ENCODE assay signal across 7 cellular contexts in the genomic region with DNA sequence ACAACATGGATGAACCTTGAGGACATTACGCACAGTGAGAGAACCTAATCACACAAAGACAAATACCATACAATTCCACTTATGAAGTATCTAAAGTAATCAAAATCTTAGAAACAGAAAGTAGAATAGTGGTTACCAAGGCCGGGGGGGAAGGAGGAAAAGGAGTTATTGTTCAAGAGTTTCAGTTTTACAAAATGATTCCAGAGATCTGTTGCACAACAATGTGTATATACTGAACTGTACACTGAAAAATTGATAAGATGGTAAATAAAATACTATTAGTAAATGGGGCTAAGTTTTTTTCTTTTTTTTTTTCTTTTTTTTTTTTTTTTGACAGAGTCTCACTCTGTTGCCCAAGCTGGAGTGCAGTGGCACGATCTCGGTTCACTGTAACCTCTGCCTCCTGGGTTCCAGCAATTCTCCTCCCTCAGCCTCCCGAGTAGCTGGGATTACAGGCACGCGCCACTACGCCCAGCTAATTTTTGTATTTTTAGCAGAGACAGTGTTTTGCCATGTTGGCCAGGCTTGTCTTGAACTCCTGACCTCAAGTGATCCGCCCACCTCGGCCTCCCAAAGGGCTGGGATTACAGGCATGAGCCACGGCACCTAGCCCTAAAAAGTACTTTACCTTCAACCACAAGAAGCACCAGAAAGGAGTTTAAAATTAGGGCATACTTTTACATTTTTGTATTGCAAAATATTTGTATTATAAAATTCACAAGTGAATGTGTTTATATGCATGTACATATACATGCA. TPM values are rescaled to one million over a fixed set of nuclear protein-coding genes. Genes with fewer than 3 reads are reported as not detected.
DNase-seq lines count a peak whose midpoint lies in the region; ATAC-seq and TF ChIP-seq lines count a peak whose summit lies in the region.
"Not testable (repeated sequence)": the region's sequence is repeated elsewhere in the genome, so short reads cannot be mapped to it uniquely, and the experiment has no call there.

No MANE protein-coding gene starts in this region.

- CTCF ChIA-PET in activated CD8-positive, alpha-beta T cell treated with anti-CD3 and anti-CD28 coated beads, Interleukin-2, amount 10 ng/mL, durations not matched to agents 7 days and 5 days (lab: Charles Lee), result interaction anchor here (0.7 to 1.6 kb wide), 7 partner anchors 12 to 268 kb away, joined by 3 to 10 read pairs (median 3); no protein-coding TSS in a partner anchor

- H3K9me3 Mint-ChIP-seq in activated CD8-positive, alpha-beta T cell treated with anti-CD3 and anti-CD28 coated beads, Interleukin-2, amount 10 ng/mL, durations not matched to agents 7 days and 5 days (ENCODE audit: insufficient read depth), result not testable (repeated sequence)

- DNase-seq in MG63, result peak; percentile 39
- DNase-seq in Peyer's patch; adipocyte (ENCODE audit: low read depth); left ventricle myocardium inferior: not testable (repeated sequence)
- peak; percentile 44 for DNase-seq in activated CD8-positive, alpha-beta T cell treated with anti-CD3 and anti-CD28 coated beads, Interleukin-2, amount 10 ng/mL, durations not matched to agents 7 days and 5 days

- peak overlapping the region; percentile 70 for H3K4me2 ChIP-seq in DOHH2 (ENCODE audit: low read length)

- ATAC-seq in activated CD8-positive, alpha-beta T cell treated with anti-CD3 and anti-CD28 coated beads, Interleukin-2, amount 10 ng/mL, durations not matched to agents 7 days and 5 days, result not testable (repeated sequence)

- not testable (repeated sequence) for H3K9me3 ChIP-seq in DOHH2 (ENCODE audit: control insufficient read depth, insufficient read depth, low read length); MG63; Peyer's patch; adipocyte (ENCODE audit: control insufficient read depth, low read length); left ventricle myocardium inferior (replicated peaks)

- peak overlapping the region; percentile 55 for H3K4me3 Mint-ChIP-seq in activated CD8-positive, alpha-beta T cell treated with anti-CD3 and anti-CD28 coated beads, Interleukin-2, amount 10 ng/mL, durations not matched to agents 7 days and 5 days

- H3K9me2 ChIP-seq in DOHH2 (replicated peaks; ENCODE audit: control insufficient read depth, low read length), result not testable (repeated sequence)

- POLR2A ChIA-PET in activated CD8-positive, alpha-beta T cell treated with anti-CD3 and anti-CD28 coated beads, Interleukin-2, amount 10 ng/mL, durations not matched to agents 7 days and 5 days (lab: Charles Lee), result interaction anchor here (0.6 kb wide), 1 partner anchor 51 kb away, joined by 4 read pairs; no protein-coding TSS in a partner anchor

- H3K4me1 Mint-ChIP-seq in activated CD8-positive, alpha-beta T cell treated with anti-CD3 and anti-CD28 coated beads, Interleukin-2, amount 10 ng/mL, durations not matched to agents 7 days and 5 days (ENCODE audit: low read depth), result peaks cover 21% of the 10 kb centered on the region

- H3K36me3 ChIP-seq in DOHH2 (ENCODE audit: control insufficient read depth, low read length), result peaks cover 16% of the 10 kb centered on the region
- not testable (repeated sequence) for H3K36me3 ChIP-seq in MG63; Peyer's patch; adipocyte (ENCODE audit: control insufficient read depth, insufficient read depth, low read length, severe bottlenecking); left ventricle myocardium inferior

- not testable (repeated sequence) for TF ChIP-seq CTCF in DOHH2 (IDR thresholded peaks at IDR 0.05; ENCODE audit: low read depth, low read length, poor library complexity, severe bottlenecking); Peyer's patch (IDR thresholded peaks at IDR 0.05); left ventricle myocardium inferior (IDR thresholded peaks at IDR 0.05; ENCODE audit: borderline replicate concordance)

- not testable (repeated sequence) for H4K20me1 ChIP-seq in DOHH2 (ENCODE audit: control insufficient read depth, insufficient read depth, low read depth, low read length)

- TF ChIP-seq POLR2A in Peyer's patch (IDR thresholded peaks at IDR 0.05), result not testable (repeated sequence)

- H3F3A ChIP-seq in DOHH2 (ENCODE audit: control insufficient read depth, insufficient read depth), result peaks cover 52% of the 10 kb centered on the region

- H3K27me3 ChIP-seq in DOHH2 (ENCODE audit: control insufficient read depth, low read length); MG63; Peyer's patch; adipocyte (replicated peaks; ENCODE audit: control insufficient read depth, insufficient read depth, low read length); left ventricle myocardium inferior (ENCODE audit: low read depth): not testable (repeated sequence)

- H3K9ac ChIP-seq in adipocyte (ENCODE audit: low read length), result peak overlapping the region; percentile 16

- H3K27ac ChIP-seq in DOHH2 (ENCODE audit: low read depth, low read length) (peak overlapping the region; percentile 94), Peyer's patch (peak overlapping the region; percentile 19 to 38 (median 34)), left ventricle myocardium inferior (replicated peaks) (peak overlapping the region; percentile 16), skin epidermis (peak overlapping the region in 13 of 21 experiments; percentile 4 to 79 (median 49))

- not testable (repeated sequence) for H3K27me3 Mint-ChIP-seq in activated CD8-positive, alpha-beta T cell treated with anti-CD3 and anti-CD28 coated beads, Interleukin-2, amount 10 ng/mL, durations not matched to agents 7 days and 5 days (ENCODE audit: low read depth)

- peaks cover 66% of the 10 kb centered on the region for H3K79me2 ChIP-seq in DOHH2 (ENCODE audit: control insufficient read depth, low read length)

- peak overlapping the region; percentile 85 for H3K27ac Mint-ChIP-seq in activated CD8-positive, alpha-beta T cell treated with anti-CD3 and anti-CD28 coated beads, Interleukin-2, amount 10 ng/mL, durations not matched to agents 7 days and 5 days

- H3K4me1 ChIP-seq in DOHH2 (ENCODE audit: control insufficient read depth, low read length) (peaks cover 91% of the 10 kb centered on the region), left ventricle myocardium inferior (peaks cover 13% of the 10 kb centered on the region)
- not testable (repeated sequence) for H3K4me1 ChIP-seq in Peyer's patch; adipocyte (ENCODE audit: control insufficient read depth, insufficient read depth, low read length)

- intact Hi-C loops in left ventricle myocardium inferior (cut with micrococcal nuclease), result not testable (repeated sequence)

- H3K36me3 Mint-ChIP-seq in activated CD8-positive, alpha-beta T cell treated with anti-CD3 and anti-CD28 coated beads, Interleukin-2, amount 10 ng/mL, durations not matched to agents 7 days and 5 days (ENCODE audit: low read depth), result not testable (repeated sequence)

- H3K4me3 ChIP-seq in DOHH2 (ENCODE audit: low read length) (peak overlapping the region; percentile 57), MG63 (peak overlapping the region; percentile 5; the same call in 1 of the 2 replicates), adipocyte (ENCODE audit: low read length) (peak overlapping the region; percentile 57)
- H3K4me3 ChIP-seq in Peyer's patch, left ventricle myocardium inferior, skin epidermis: not testable (repeated sequence)

RNA-seq across cellular contexts. Expression of a gene that starts 4.3 kb away (rescaled TPM):
- total RNA-seq in MG63 (2014; rRNA removed; shearing (Covaris generic); ENCODE audit: low replicate concordance), result 73.4 and 138 TPM in 2 replicates
- total RNA-seq in Peyer's patch (100 to 1,000 TPM in 1 of 4 donors, 10 to 100 TPM in 3; 22.1 to 195 (median 41.5) TPM), left ventricle myocardium inferior (23.9 TPM)
- total RNA-seq in activated CD8-positive, alpha-beta T cell treated with anti-CD3 and anti-CD28 coated beads, Interleukin-2, amount 10 ng/mL, durations not matched to agents 7 days and 5 days, result 100 to 1,000 TPM; 408 to 412 TPM

RNA-seq across cellular contexts. Expression of a gene that starts 32.1 kb away (rescaled TPM):
- total RNA-seq in MG63 (2014; rRNA removed; shearing (Covaris generic); ENCODE audit: low replicate concordance), result 14.0 and 14.6 TPM in 2 replicates
- 1 to 10 TPM; 2.8 to 4.8 (median 3.1) TPM for total RNA-seq in Peyer's patch
- total RNA-seq in activated CD8-positive, alpha-beta T cell treated with anti-CD3 and anti-CD28 coated beads, Interleukin-2, amount 10 ng/mL, durations not matched to agents 7 days and 5 days, result 1 to 10 TPM; 3.5 to 3.8 TPM
- 3.5 TPM for total RNA-seq in left ventricle myocardium inferior

RNA-seq across cellular contexts. Expression of a gene that starts 52.9 kb away (rescaled TPM):
- total RNA-seq in MG63 (2014; rRNA removed; shearing (Covaris generic); ENCODE audit: low replicate concordance), result 188 and 218 TPM in 2 replicates
- total RNA-seq in Peyer's patch, result 10 to 100 TPM; 43.8 to 49.6 (median 45.3) TPM
- total RNA-seq in activated CD8-positive, alpha-beta T cell treated with anti-CD3 and anti-CD28 coated beads, Interleukin-2, amount 10 ng/mL, durations not matched to agents 7 days and 5 days, result 10 to 100 TPM; 85.9 to 87.0 TPM
- 77.0 TPM for total RNA-seq in left ventricle myocardium inferior

Comparison
In these comparisons a context has a peak if more than half of its experiments do, and no peak if none do; other contexts are left out.
1. H3K27ac ChIP-seq: peak in every context shown above with its lines; median percentile 94 in DOHH2; 49 in skin epidermis; 34 in Peyer's patch; 16 in left ventricle myocardium inferior.